8 cellular contexts compared by ENCODE assay signal in genomic region chr6:28838289-28838633, GRCh38.
DNase-seq lines count a peak whose midpoint lies in the region; ATAC-seq and TF ChIP-seq lines count a peak whose summit lies in the region.

No MANE protein-coding gene starts in this region.

- no peak for TF ChIP-seq RAD21 in liver (IDR thresholded peaks at IDR 0.05)

- H3K4me1 ChIP-seq in liver (ENCODE audit: control insufficient read depth in 4 of 4, insufficient read depth in 4 of 4, low read length in 3 of 4): peaks cover 0 to 14% (median 11%) of the 10 kb centered on the region in 4 donors

- H3K9ac ChIP-seq in liver (ENCODE audit: low read depth in 1 of 2, low read length in 2 of 2): peak overlapping the region; percentile 79 to 85

- peak; percentile 41 for ATAC-seq in HG03066 (IDR thresholded peaks at IDR 0.05; ENCODE audit: low read depth, unreplicated experiment)

- DNase-seq in NCI-H2029 (lab: John Stamatoyannopoulos, UW): peak; percentile 55
- no peak for DNase-seq in NCI-H2029 treated with DMSO at 0.1 percent for 48 hours (lab: John Stamatoyannopoulos, UW)
- peak; percentile 93 for DNase-seq in NCI-H2227 treated with DMSO at 0.1 percent for 48 hours (lab: John Stamatoyannopoulos, UW)
- DNase-seq in activated CD4-positive, alpha-beta T cell treated with anti-CD3 and anti-CD28 coated beads for 4 hours: peak; percentile 62 to 78
- peak; percentile 57 for DNase-seq in dedifferentiated amniotic fluid mesenchymal stem cell (ENCODE audit: extremely low spot score)
- peak; percentile 76 to 78 for DNase-seq in stimulated activated CD4-positive, alpha-beta T cell treated with anti-CD3 and anti-CD28 coated beads, Interleukin-2, amount 100 ng/mL, for 48 hours

- peaks cover 0 to 9% (median under 1%) of the 10 kb centered on the region in 4 donors for H3K27me3 ChIP-seq in liver (ENCODE audit: control insufficient read depth in 4 of 4, insufficient read depth in 4 of 4, low read length in 3 of 4)

- 2% methylated on average over 11 of the region's 11 CpGs for WGBS in liver

- peak overlapping the region; percentile 63 to 96 (median 81) for H3K4me3 ChIP-seq in liver (ENCODE audit: low read depth in 1 of 3, low read length in 3 of 3)

- TF ChIP-seq CTCF in liver (IDR thresholded peaks at IDR 0.05; ENCODE audit: low read depth, low read length, missing input control): no peak

- no peaks in the 10 kb centered on the region for H3K9me3 ChIP-seq in liver (ENCODE audit: control insufficient read depth in 4 of 4, low read length in 3 of 4)

- no peaks in the 10 kb centered on the region for H3K36me3 ChIP-seq in liver (ENCODE audit: control insufficient read depth in 4 of 4, insufficient read depth in 3 of 4, low read depth in 1 of 4, low read length in 3 of 4)

- peak overlapping the region; percentile 76 to 84 for H3K27ac ChIP-seq in liver (ENCODE audit: low read depth in 1 of 2, low read length in 2 of 2)

TF ChIP-seq in liver, 16 proteins besides CTCF, POLR2A, EP300 and RAD21:
- no peak for TF ChIP-seq TAF1 (conservative IDR thresholded peaks at IDR 0.05)
- TF ChIP-seq ATF3 (IDR thresholded peaks at IDR 0.05): peak; percentile 100
- TF ChIP-seq FOXA1 (IDR thresholded peaks at IDR 0.05): no peak
- no peak for TF ChIP-seq HNF4A (conservative IDR thresholded peaks at IDR 0.05)
- peak; percentile 95 for TF ChIP-seq MAX (IDR thresholded peaks at IDR 0.05)
- no peak for TF ChIP-seq SP1 (IDR thresholded peaks at IDR 0.05)
- TF ChIP-seq NR2F2 (IDR thresholded peaks at IDR 0.05): no peak
- peak in 1 of 2 donors; percentile 59 for TF ChIP-seq EGR1 (IDR thresholded peaks at IDR 0.05; ENCODE audit: low read depth in 2 of 2)
- TF ChIP-seq ZBTB33 (IDR thresholded peaks at IDR 0.05): peak; percentile 29
- peak; percentile 49 for TF ChIP-seq YY1 (IDR thresholded peaks at IDR 0.05)
- no peak for TF ChIP-seq HNF4G (IDR thresholded peaks at IDR 0.05)
- TF ChIP-seq FOXA2 (IDR thresholded peaks at IDR 0.05): no peak
- no peak for TF ChIP-seq RXRA (IDR thresholded peaks at IDR 0.05)
- TF ChIP-seq JUND (IDR thresholded peaks at IDR 0.05): no peak
